ENCODE assay signal across 1 cellular context in the genomic region with DNA sequence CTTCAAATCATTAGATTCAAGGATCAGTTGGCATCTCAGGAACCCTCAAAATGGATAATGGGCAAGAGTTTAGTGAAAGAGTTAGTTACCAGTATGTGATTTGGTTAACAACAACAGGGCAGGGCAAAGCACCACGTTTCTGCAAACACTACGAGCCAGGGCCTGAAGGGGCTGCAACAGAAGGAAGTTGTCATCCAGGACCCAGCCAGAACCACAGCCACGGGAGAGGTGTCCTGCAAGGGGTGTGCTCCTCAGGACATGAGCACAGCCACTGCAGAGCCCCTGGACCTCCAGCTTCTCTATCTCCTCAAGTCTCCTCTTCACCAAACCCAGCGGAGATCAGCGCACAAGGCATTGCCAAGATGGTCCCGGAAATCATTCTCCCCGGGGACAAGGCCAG.
TF ChIP-seq lines count a peak whose summit lies in the region.

No MANE protein-coding gene starts in this region.

TF ChIP-seq in GM23338, 12 proteins besides CTCF, POLR2A, EP300 and RAD21 (continued from another document):
- no peak for TF ChIP-seq ZNF462 (CRISPR knock-in tag; IDR thresholded peaks at IDR 0.05)
- no peak for TF ChIP-seq NANOG (IDR thresholded peaks at IDR 0.05; ENCODE audit: borderline replicate concordance)
- TF ChIP-seq ZNF114 (CRISPR knock-in tag; IDR thresholded peaks at IDR 0.05): no peak
- TF ChIP-seq ZNF331 (CRISPR knock-in tag; IDR thresholded peaks at IDR 0.05; ENCODE audit: low read depth): no peak
- TF ChIP-seq EZH2 (IDR thresholded peaks at IDR 0.05; ENCODE audit: low read depth, unreplicated experiment): no peak
- TF ChIP-seq CREB1 (CRISPR knock-in tag; IDR thresholded peaks at IDR 0.05; ENCODE audit: low read depth): no peak
- TF ChIP-seq, protein P1, sequence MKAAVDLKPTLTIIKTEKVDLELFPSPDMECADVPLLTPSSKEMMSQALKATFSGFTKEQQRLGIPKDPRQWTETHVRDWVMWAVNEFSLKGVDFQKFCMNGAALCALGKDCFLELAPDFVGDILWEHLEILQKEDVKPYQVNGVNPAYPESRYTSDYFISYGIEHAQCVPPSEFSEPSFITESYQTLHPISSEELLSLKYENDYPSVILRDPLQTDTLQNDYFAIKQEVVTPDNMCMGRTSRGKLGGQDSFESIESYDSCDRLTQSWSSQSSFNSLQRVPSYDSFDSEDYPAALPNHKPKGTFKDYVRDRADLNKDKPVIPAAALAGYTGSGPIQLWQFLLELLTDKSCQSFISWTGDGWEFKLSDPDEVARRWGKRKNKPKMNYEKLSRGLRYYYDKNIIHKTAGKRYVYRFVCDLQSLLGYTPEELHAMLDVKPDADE (IDR thresholded peaks at IDR 0.05): no peak
- no peak for TF ChIP-seq EZH2phosphoT487 (IDR thresholded peaks at IDR 0.05; ENCODE audit: unreplicated experiment)
- no peak for TF ChIP-seq STAT1 (IDR thresholded peaks at IDR 0.05; ENCODE audit: unreplicated experiment)
